1 cellular context compared by ENCODE assay signal in the genomic region with DNA sequence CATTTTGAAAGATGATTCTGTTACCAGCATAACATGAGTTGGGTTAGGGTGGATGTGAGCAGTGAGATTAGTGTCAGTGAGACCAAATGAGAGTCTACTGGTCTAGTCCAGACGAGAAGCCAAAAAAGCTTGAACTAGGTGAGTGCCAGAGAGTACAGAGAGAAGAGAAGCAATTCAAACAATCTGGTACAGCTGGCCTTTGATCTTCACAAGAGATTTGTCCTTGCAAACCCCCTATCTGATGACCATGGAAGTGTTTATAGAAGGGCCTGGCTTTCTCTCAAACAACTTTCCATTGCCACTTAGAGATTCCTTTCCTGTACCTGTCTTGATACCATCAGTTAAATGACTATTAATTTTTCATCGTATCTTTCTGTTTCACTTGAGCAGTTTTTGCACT.
TF ChIP-seq lines count a peak whose summit lies in the region.

No MANE protein-coding gene starts in this region.

TF ChIP-seq in HepG2, 621 proteins besides CTCF, POLR2A, EP300 and RAD21 (continued from another document and continues in another):
- TF ChIP-seq SETDB1 (CRISPR knock-in tag; IDR thresholded peaks at IDR 0.05; ENCODE audit: borderline replicate concordance) (no peak), PHF21A (CRISPR knock-in tag; IDR thresholded peaks at IDR 0.05) (peak; percentile 29; the same call in 1 of the 2 replicates), TBX2 (CRISPR knock-in tag; IDR thresholded peaks at IDR 0.05; ENCODE audit: borderline replicate concordance) (peak; percentile 61; the same call in 1 of the 2 replicates), TCF7 (IDR thresholded peaks at IDR 0.05; ENCODE audit: low read depth) (peak; percentile 92), ZNF510 (CRISPR knock-in tag; IDR thresholded peaks at IDR 0.05; ENCODE audit: low read depth) (no peak), KDM5B (CRISPR knock-in tag; IDR thresholded peaks at IDR 0.05; ENCODE audit: borderline replicate concordance) (no peak), RBM39 (IDR thresholded peaks at IDR 0.05; ENCODE audit: low read depth, low read length, poor library complexity, severe bottlenecking) (no peak), ZNF101 (CRISPR knock-in tag; IDR thresholded peaks at IDR 0.05; ENCODE audit: borderline replicate concordance, low read depth) (no peak), NFE2L1 (CRISPR knock-in tag; IDR thresholded peaks at IDR 0.05; ENCODE audit: borderline replicate concordance) (no peak), RORA (CRISPR knock-in tag; IDR thresholded peaks at IDR 0.05) (no peak), TBX3 (IDR thresholded peaks at IDR 0.05; ENCODE audit: borderline replicate concordance) (no peak), BORCS8-MEF2B (CRISPR knock-in tag; IDR thresholded peaks at IDR 0.05) (no peak), ZNF121 (CRISPR knock-in tag; IDR thresholded peaks at IDR 0.05) (no peak), NR3C1 (CRISPR knock-in tag; IDR thresholded peaks at IDR 0.05) (no peak), ZNF367 (CRISPR knock-in tag; IDR thresholded peaks at IDR 0.05; ENCODE audit: borderline replicate concordance) (no peak), FOSL1 (CRISPR knock-in tag; IDR thresholded peaks at IDR 0.05; ENCODE audit: borderline replicate concordance) (no peak), ZNF264 (CRISPR knock-in tag; IDR thresholded peaks at IDR 0.05) (peak; percentile 50; the same call in 1 of the 2 replicates), ZNF543 (CRISPR knock-in tag; IDR thresholded peaks at IDR 0.05) (no peak), FOXP1 (IDR thresholded peaks at IDR 0.05) (no peak), FOXP1 (CRISPR knock-in tag; IDR thresholded peaks at IDR 0.05) (0 out of 2 replicates have a peak, but pooled peaks have one; percentile 11), RXRB (CRISPR knock-in tag; IDR thresholded peaks at IDR 0.05; ENCODE audit: borderline replicate concordance) (peak; percentile 58; the same call in 1 of the 2 replicates), SOX13 (IDR thresholded peaks at IDR 0.05) (0 out of 2 replicates have a peak, but pooled peaks have one; percentile 17), SOX13 (CRISPR knock-in tag; conservative IDR thresholded peaks at IDR 0.05 in 1 of 2, IDR thresholded peaks at IDR 0.05 in 1 of 2) (peak in 1 of 2 experiments; percentile 73; a peak in 2 of 4 replicates), NR2F6 (IDR thresholded peaks at IDR 0.05) (peak; percentile 43; the same call in 1 of the 2 replicates), NR2F6 (CRISPR knock-in tag; IDR thresholded peaks at IDR 0.05) (no peak), ZNF235 (CRISPR knock-in tag; IDR thresholded peaks at IDR 0.05; ENCODE audit: borderline replicate concordance) (no peak), ZNF468 (CRISPR knock-in tag; IDR thresholded peaks at IDR 0.05) (no peak), RARA (CRISPR knock-in tag; IDR thresholded peaks at IDR 0.05) (peak; percentile 60; the same call in 1 of the 2 replicates), IKZF1 (IDR thresholded peaks at IDR 0.05) (no peak), KLF15 (CRISPR knock-in tag; IDR thresholded peaks at IDR 0.05; ENCODE audit: borderline replicate concordance) (no peak), ZBTB8A (CRISPR knock-in tag; IDR thresholded peaks at IDR 0.05; ENCODE audit: borderline replicate concordance, low read depth) (no peak), PITX1 (CRISPR knock-in tag; IDR thresholded peaks at IDR 0.05) (peak; percentile 66)
- TF ChIP-seq, protein P1, sequence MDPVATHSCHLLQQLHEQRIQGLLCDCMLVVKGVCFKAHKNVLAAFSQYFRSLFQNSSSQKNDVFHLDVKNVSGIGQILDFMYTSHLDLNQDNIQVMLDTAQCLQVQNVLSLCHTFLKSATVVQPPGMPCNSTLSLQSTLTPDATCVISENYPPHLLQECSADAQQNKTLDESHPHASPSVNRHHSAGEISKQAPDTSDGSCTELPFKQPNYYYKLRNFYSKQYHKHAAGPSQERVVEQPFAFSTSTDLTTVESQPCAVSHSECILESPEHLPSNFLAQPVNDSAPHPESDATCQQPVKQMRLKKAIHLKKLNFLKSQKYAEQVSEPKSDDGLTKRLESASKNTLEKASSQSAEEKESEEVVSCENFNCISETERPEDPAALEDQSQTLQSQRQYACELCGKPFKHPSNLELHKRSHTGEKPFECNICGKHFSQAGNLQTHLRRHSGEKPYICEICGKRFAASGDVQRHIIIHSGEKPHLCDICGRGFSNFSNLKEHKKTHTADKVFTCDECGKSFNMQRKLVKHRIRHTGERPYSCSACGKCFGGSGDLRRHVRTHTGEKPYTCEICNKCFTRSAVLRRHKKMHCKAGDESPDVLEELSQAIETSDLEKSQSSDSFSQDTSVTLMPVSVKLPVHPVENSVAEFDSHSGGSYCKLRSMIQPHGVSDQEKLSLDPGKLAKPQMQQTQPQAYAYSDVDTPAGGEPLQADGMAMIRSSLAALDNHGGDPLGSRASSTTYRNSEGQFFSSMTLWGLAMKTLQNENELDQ (CRISPR knock-in tag; IDR thresholded peaks at IDR 0.05; ENCODE audit: borderline replicate concordance): no peak
- TF ChIP-seq, protein P2, sequence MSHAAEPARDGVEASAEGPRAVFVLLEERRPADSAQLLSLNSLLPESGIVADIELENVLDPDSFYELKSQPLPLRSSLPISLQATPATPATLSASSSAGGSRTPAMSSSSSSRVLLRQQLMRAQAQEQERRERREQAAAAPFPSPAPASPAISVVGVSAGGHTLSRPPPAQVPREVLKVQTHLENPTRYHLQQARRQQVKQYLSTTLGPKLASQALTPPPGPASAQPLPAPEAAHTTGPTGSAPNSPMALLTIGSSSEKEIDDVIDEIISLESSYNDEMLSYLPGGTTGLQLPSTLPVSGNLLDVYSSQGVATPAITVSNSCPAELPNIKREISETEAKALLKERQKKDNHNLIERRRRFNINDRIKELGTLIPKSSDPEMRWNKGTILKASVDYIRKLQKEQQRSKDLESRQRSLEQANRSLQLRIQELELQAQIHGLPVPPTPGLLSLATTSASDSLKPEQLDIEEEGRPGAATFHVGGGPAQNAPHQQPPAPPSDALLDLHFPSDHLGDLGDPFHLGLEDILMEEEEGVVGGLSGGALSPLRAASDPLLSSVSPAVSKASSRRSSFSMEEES (CRISPR knock-in tag; IDR thresholded peaks at IDR 0.05): no peak
- TF ChIP-seq, protein P3, sequence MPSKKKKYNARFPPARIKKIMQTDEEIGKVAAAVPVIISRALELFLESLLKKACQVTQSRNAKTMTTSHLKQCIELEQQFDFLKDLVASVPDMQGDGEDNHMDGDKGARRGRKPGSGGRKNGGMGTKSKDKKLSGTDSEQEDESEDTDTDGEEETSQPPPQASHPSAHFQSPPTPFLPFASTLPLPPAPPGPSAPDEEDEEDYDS (CRISPR knock-in tag; IDR thresholded peaks at IDR 0.05): no peak
- TF ChIP-seq, protein P4, sequence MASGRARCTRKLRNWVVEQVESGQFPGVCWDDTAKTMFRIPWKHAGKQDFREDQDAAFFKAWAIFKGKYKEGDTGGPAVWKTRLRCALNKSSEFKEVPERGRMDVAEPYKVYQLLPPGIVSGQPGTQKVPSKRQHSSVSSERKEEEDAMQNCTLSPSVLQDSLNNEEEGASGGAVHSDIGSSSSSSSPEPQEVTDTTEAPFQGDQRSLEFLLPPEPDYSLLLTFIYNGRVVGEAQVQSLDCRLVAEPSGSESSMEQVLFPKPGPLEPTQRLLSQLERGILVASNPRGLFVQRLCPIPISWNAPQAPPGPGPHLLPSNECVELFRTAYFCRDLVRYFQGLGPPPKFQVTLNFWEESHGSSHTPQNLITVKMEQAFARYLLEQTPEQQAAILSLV (CRISPR knock-in tag; IDR thresholded peaks at IDR 0.05; ENCODE audit: borderline replicate concordance): no peak
- TF ChIP-seq, protein P5, sequence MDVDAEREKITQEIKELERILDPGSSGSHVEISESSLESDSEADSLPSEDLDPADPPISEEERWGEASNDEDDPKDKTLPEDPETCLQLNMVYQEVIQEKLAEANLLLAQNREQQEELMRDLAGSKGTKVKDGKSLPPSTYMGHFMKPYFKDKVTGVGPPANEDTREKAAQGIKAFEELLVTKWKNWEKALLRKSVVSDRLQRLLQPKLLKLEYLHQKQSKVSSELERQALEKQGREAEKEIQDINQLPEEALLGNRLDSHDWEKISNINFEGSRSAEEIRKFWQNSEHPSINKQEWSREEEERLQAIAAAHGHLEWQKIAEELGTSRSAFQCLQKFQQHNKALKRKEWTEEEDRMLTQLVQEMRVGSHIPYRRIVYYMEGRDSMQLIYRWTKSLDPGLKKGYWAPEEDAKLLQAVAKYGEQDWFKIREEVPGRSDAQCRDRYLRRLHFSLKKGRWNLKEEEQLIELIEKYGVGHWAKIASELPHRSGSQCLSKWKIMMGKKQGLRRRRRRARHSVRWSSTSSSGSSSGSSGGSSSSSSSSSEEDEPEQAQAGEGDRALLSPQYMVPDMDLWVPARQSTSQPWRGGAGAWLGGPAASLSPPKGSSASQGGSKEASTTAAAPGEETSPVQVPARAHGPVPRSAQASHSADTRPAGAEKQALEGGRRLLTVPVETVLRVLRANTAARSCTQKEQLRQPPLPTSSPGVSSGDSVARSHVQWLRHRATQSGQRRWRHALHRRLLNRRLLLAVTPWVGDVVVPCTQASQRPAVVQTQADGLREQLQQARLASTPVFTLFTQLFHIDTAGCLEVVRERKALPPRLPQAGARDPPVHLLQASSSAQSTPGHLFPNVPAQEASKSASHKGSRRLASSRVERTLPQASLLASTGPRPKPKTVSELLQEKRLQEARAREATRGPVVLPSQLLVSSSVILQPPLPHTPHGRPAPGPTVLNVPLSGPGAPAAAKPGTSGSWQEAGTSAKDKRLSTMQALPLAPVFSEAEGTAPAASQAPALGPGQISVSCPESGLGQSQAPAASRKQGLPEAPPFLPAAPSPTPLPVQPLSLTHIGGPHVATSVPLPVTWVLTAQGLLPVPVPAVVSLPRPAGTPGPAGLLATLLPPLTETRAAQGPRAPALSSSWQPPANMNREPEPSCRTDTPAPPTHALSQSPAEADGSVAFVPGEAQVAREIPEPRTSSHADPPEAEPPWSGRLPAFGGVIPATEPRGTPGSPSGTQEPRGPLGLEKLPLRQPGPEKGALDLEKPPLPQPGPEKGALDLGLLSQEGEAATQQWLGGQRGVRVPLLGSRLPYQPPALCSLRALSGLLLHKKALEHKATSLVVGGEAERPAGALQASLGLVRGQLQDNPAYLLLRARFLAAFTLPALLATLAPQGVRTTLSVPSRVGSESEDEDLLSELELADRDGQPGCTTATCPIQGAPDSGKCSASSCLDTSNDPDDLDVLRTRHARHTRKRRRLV (CRISPR knock-in tag; IDR thresholded peaks at IDR 0.05): no peak
- TF ChIP-seq, protein P6, sequence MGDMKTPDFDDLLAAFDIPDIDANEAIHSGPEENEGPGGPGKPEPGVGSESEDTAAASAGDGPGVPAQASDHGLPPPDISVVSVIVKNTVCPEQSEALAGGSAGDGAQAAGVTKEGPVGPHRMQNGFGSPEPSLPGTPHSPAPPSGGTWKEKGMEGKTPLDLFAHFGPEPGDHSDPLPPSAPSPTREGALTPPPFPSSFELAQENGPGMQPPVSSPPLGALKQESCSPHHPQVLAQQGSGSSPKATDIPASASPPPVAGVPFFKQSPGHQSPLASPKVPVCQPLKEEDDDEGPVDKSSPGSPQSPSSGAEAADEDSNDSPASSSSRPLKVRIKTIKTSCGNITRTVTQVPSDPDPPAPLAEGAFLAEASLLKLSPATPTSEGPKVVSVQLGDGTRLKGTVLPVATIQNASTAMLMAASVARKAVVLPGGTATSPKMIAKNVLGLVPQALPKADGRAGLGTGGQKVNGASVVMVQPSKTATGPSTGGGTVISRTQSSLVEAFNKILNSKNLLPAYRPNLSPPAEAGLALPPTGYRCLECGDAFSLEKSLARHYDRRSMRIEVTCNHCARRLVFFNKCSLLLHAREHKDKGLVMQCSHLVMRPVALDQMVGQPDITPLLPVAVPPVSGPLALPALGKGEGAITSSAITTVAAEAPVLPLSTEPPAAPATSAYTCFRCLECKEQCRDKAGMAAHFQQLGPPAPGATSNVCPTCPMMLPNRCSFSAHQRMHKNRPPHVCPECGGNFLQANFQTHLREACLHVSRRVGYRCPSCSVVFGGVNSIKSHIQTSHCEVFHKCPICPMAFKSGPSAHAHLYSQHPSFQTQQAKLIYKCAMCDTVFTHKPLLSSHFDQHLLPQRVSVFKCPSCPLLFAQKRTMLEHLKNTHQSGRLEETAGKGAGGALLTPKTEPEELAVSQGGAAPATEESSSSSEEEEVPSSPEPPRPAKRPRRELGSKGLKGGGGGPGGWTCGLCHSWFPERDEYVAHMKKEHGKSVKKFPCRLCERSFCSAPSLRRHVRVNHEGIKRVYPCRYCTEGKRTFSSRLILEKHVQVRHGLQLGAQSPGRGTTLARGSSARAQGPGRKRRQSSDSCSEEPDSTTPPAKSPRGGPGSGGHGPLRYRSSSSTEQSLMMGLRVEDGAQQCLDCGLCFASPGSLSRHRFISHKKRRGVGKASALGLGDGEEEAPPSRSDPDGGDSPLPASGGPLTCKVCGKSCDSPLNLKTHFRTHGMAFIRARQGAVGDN (CRISPR knock-in tag; IDR thresholded peaks at IDR 0.05): no peak
- TF ChIP-seq, protein P7, sequence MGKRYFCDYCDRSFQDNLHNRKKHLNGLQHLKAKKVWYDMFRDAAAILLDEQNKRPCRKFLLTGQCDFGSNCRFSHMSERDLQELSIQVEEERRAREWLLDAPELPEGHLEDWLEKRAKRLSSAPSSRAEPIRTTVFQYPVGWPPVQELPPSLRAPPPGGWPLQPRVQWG (CRISPR knock-in tag; IDR thresholded peaks at IDR 0.05; ENCODE audit: borderline replicate concordance, low read depth): no peak
- TF ChIP-seq, protein P8, sequence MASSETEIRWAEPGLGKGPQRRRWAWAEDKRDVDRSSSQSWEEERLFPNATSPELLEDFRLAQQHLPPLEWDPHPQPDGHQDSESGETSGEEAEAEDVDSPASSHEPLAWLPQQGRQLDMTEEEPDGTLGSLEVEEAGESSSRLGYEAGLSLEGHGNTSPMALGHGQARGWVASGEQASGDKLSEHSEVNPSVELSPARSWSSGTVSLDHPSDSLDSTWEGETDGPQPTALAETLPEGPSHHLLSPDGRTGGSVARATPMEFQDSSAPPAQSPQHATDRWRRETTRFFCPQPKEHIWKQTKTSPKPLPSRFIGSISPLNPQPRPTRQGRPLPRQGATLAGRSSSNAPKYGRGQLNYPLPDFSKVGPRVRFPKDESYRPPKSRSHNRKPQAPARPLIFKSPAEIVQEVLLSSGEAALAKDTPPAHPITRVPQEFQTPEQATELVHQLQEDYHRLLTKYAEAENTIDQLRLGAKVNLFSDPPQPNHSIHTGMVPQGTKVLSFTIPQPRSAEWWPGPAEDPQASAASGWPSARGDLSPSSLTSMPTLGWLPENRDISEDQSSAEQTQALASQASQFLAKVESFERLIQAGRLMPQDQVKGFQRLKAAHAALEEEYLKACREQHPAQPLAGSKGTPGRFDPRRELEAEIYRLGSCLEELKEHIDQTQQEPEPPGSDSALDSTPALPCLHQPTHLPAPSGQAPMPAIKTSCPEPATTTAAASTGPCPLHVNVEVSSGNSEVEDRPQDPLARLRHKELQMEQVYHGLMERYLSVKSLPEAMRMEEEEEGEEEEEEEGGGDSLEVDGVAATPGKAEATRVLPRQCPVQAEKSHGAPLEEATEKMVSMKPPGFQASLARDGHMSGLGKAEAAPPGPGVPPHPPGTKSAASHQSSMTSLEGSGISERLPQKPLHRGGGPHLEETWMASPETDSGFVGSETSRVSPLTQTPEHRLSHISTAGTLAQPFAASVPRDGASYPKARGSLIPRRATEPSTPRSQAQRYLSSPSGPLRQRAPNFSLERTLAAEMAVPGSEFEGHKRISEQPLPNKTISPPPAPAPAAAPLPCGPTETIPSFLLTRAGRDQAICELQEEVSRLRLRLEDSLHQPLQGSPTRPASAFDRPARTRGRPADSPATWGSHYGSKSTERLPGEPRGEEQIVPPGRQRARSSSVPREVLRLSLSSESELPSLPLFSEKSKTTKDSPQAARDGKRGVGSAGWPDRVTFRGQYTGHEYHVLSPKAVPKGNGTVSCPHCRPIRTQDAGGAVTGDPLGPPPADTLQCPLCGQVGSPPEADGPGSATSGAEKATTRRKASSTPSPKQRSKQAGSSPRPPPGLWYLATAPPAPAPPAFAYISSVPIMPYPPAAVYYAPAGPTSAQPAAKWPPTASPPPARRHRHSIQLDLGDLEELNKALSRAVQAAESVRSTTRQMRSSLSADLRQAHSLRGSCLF (CRISPR knock-in tag; IDR thresholded peaks at IDR 0.05; ENCODE audit: borderline replicate concordance): no peak
